In the genomic region with DNA sequence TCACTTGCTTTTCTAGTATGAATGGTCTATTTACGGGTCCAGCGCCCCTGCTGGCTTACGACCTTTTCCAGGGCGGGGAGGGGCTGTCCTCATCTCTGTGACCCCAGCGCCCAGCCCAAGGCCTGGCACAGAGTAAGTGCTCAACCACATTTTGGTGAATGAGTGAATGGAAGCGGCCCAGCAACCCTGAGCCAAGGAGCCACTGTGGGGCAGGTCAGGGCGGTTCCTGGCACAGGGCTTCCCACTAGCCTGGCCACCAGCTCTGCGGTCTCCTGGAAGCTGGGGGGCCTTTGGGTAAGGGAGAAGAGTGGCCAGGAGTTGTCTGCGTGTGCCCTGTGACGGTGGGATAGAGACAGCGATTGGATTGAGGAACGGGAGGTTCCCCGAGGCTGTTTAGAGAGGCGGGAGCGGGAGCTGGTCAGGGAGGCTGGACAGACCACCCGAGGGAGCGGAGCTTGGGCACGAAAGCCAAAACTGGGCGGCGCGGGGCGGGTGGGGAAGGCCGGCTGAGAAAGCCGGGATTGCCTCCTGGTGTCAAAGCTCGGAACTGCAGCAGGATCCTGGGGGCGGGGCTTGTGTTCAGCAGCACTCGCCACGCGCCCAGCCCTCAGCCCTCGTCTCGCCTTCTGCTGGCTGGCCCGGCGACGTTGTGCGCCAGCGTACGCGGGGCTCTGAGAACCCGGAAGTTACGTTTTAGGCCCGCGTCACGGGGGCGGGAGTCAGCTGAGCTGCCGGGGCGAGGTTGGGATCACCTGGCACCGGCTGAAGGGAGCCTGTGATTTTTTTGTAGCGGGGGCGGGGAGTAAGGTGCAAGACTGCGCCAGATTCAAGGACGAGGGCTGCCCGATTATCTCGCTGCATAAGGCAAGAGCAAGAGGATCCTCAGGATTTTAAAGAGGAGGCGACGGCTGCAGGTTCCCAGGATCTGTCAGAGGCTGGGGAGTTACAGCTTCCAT, we compare ENCODE assay signal across 8 cellular contexts. TPM values are rescaled to one million over a fixed set of nuclear protein-coding genes. Genes with fewer than 3 reads are reported as not detected.
DNase-seq lines count a peak whose midpoint lies in the region; ATAC-seq and TF ChIP-seq lines count a peak whose summit lies in the region.

A gene with protein sequence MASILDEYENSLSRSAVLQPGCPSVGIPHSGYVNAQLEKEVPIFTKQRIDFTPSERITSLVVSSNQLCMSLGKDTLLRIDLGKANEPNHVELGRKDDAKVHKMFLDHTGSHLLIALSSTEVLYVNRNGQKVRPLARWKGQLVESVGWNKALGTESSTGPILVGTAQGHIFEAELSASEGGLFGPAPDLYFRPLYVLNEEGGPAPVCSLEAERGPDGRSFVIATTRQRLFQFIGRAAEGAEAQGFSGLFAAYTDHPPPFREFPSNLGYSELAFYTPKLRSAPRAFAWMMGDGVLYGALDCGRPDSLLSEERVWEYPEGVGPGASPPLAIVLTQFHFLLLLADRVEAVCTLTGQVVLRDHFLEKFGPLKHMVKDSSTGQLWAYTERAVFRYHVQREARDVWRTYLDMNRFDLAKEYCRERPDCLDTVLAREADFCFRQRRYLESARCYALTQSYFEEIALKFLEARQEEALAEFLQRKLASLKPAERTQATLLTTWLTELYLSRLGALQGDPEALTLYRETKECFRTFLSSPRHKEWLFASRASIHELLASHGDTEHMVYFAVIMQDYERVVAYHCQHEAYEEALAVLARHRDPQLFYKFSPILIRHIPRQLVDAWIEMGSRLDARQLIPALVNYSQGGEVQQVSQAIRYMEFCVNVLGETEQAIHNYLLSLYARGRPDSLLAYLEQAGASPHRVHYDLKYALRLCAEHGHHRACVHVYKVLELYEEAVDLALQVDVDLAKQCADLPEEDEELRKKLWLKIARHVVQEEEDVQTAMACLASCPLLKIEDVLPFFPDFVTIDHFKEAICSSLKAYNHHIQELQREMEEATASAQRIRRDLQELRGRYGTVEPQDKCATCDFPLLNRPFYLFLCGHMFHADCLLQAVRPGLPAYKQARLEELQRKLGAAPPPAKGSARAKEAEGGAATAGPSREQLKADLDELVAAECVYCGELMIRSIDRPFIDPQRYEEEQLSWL (plus strand): TSS at position 718 of the 956 bp plus-strand sequence. CDS start 319 bp downstream, outside the sequence.

- peak within 1 kb of the TSS; percentile 97 for H3K4me3 Mint-ChIP-seq in activated naive CD8-positive, alpha-beta T cell treated with anti-CD3 and anti-CD28 coated beads, Interleukin-2, amount 50 U/mL, for 24 hours
- H3K4me3 Mint-ChIP-seq in type B pancreatic cell: peak within 1 kb of the TSS; percentile 98

- H3K27me3 Mint-ChIP-seq in activated naive CD8-positive, alpha-beta T cell treated with anti-CD3 and anti-CD28 coated beads, Interleukin-2, amount 50 U/mL, for 24 hours: no peaks in the 10 kb centered on the region
- no peaks in the 10 kb centered on the region for H3K27me3 Mint-ChIP-seq in type B pancreatic cell

- TF ChIP-seq CTCF in GM12875 (IDR thresholded peaks at IDR 0.05; ENCODE audit: borderline replicate concordance, insufficient read depth, low read depth, low read length) (peak; percentile 93), type B pancreatic cell (conservative IDR thresholded peaks at IDR 0.05) (peak; percentile 89)

- intact Hi-C loops in Right ventricle myocardium superior (cut with DNase I): loop anchor here (5.0 to 10.0 kb wide), 2 partner anchors 37 to 221 kb away; a partner anchor contains a TSS

- H3K36me3 Mint-ChIP-seq in activated naive CD8-positive, alpha-beta T cell treated with anti-CD3 and anti-CD28 coated beads, Interleukin-2, amount 50 U/mL, for 24 hours (ENCODE audit: low read depth): peaks cover 9% of the 10 kb centered on the region
- H3K36me3 Mint-ChIP-seq in type B pancreatic cell: peaks cover 10% of the 10 kb centered on the region

- no peaks in the 10 kb centered on the region for H3K9me3 Mint-ChIP-seq in activated naive CD8-positive, alpha-beta T cell treated with anti-CD3 and anti-CD28 coated beads, Interleukin-2, amount 50 U/mL, for 24 hours
- H3K9me3 Mint-ChIP-seq in type B pancreatic cell: no peaks in the 10 kb centered on the region

- peaks cover 32% of the 10 kb centered on the region for H3K4me1 Mint-ChIP-seq in activated naive CD8-positive, alpha-beta T cell treated with anti-CD3 and anti-CD28 coated beads, Interleukin-2, amount 50 U/mL, for 24 hours
- H3K4me1 Mint-ChIP-seq in type B pancreatic cell (ENCODE audit: unreplicated experiment): peaks cover 12% of the 10 kb centered on the region

- DNase-seq in NCI-H1417 treated with DMSO at 0.1 percent for 48 hours (lab: John Stamatoyannopoulos, UW): peak; percentile 52
- DNase-seq in SW480 (ENCODE audit: low spot score): peak; percentile 93
- peak; percentile 100 for DNase-seq in activated naive CD8-positive, alpha-beta T cell treated with anti-CD3 and anti-CD28 coated beads, Interleukin-2, amount 50 U/mL, for 24 hours
- DNase-seq in Right ventricle myocardium superior: peak; percentile 99
- peak; percentile 96 for DNase-seq in pons (ENCODE audit: low spot score)
- peak; percentile 99 for DNase-seq in type B pancreatic cell (ENCODE audit: extremely low spot score, unreplicated experiment)

- peak; percentile 93 for ATAC-seq in HG02798 (IDR thresholded peaks at IDR 0.05; ENCODE audit: poor library complexity, unreplicated experiment)
- ATAC-seq in activated naive CD8-positive, alpha-beta T cell treated with anti-CD3 and anti-CD28 coated beads, Interleukin-2, amount 50 U/mL, for 24 hours: peak; percentile 99
- ATAC-seq in Right ventricle myocardium superior (ENCODE audit: poor library complexity): peak; percentile 98

- H3K4me3 ChIP-seq in GM12875 (ENCODE audit: low read depth, low read length): peak within 1 kb of the TSS; percentile 96

- H3K27ac Mint-ChIP-seq in activated naive CD8-positive, alpha-beta T cell treated with anti-CD3 and anti-CD28 coated beads, Interleukin-2, amount 50 U/mL, for 24 hours: peak within 1 kb of the TSS; percentile 93
- peak within 1 kb of the TSS; percentile 98 for H3K27ac Mint-ChIP-seq in type B pancreatic cell

RNA-seq across cellular contexts. Expression of the gene that starts here (rescaled TPM):
- total RNA-seq in Right ventricle myocardium superior (18.4 TPM), type B pancreatic cell (ENCODE audit: low replicate concordance) (25.6 and 37.2 TPM in 2 replicates)

Comparison
In these comparisons a context has a peak if more than half of its experiments do, and no peak if none do; other contexts are left out.
1. Peak in every context shown above with its lines: DNase-seq, ATAC-seq and H3K4me3 ChIP-seq.